In the genomic region with DNA sequence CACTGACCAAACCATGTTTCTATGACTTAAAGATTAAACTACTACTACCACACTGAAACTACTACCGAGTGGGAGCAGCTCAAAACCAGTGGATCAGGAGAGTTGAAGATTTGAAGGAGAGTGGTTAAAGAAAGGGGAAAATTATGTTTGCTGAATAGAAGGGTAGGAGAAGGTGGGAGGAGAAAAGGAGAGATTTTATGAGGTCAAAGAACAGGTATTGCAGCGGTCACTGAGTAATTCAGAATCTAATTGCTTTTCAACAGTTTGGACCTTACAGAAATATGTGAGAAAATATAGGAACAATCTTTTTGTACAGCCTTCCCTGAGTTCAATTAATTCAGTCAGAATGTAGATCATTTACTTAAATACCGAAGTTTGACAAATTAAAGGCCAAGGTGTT, we compare ENCODE assay signal across 7 cellular contexts.
"Had no signal": no experiment of that assay in that cellular context is flagged by ENCODE, and none has a peak within 500 bp of the region (broad histone marks: within the 10 kb centered on the region; RNA-seq: fewer than 3 reads in every experiment).

No MANE protein-coding gene starts in this region.

- H3K4me1 ChIP-seq: HAP-1 had no signal

- H2AFZ ChIP-seq: GM23248 had no signal

- H3K9ac ChIP-seq: GM23248 had no signal

- H3K36me3 ChIP-seq: HAP-1 had no signal

- H3K4me3 ChIP-seq: GM23248, HAP-1 had no signal

- H3K27ac Mint-ChIP-seq: HFFc6 had no signal

- H3K9me3 ChIP-seq: HAP-1 had no signal

- DNase-seq: GM23248, GOT3, H7, HCEC 1CT, HFFc6 had no signal

- H3K27ac ChIP-seq: GM23248 had no signal

- H3K4me3 Mint-ChIP-seq: HFFc6 had no signal

- ATAC-seq: HCT116 had no signal
